Comparison of ENCODE assay signal across 1 cellular context in the genomic region with DNA sequence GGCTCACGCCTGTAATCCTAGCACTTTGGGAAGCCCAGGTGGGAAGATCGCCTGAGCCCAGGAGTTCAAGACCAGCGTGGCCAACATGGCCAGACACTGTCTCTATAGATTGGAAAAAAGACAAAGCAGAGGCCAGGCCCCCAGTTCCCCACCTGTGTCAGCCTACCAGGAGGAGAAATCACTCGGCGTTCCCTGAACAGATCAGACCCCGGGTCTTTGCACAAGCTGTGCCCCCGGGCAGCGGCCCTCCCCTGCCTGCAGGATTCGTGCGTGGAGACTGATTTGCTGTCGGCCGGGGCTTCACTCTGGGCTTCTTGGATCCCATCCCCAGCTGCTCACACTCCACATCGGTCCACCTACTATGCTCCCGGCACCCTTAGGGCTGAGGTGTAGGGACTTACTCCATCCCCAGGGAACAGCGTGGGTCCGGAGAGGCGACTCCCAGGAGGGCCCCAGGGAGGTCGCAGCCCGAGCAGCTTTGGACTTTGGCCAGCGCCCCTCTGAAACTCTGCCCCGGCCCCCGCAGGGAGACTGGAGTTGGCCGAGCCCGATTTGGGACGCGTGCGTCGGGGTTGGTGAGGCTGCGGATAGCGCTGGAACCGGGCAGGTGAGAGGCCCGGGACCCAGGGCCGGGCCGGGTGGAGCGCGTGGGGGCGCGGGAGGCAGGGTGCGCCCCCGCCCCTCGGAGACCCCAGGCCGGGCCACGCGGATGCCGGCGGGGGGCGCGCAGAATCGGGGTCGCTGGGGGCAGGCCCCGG.
TF ChIP-seq lines count a peak whose summit lies in the region.

No MANE protein-coding gene starts in this region.

TF ChIP-seq in K562, 482 proteins besides CTCF, POLR2A, EP300 and RAD21:
- TF ChIP-seq ZKSCAN1 (IDR thresholded peaks at IDR 0.05; ENCODE audit: low read depth, low read length) (peak; percentile 75; the same call in 1 of the 2 replicates), SMARCA5 (IDR thresholded peaks at IDR 0.05) (no peak), KDM5B (IDR thresholded peaks at IDR 0.05; ENCODE audit: insufficient replicate concordance, low read depth, low read length) (peak; percentile 27)
